In the genomic region with DNA sequence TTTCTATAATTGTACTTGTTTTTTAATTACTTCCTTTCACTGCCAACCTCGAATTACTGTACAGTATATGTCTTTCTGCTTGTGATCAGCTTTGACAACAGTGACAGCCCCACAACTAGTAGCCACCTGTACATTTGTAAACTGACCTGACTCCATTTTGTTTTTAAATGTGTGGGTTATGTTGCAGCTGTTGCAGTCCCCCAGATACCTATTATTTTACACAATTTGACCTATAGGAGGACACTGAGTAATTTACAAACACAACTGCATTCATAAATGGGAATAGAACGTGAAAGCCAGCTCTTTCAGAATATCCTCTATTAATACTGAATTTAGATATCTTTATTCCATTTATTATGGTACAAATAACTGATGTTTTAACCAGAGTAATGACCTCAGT, we compare ENCODE assay signal across 21 cellular contexts.
"Had no signal": no experiment of that assay in that cellular context is flagged by ENCODE, and none has a peak within 500 bp of the region (broad histone marks: within the 10 kb centered on the region; RNA-seq: fewer than 3 reads in every experiment).

No MANE protein-coding gene starts in this region.

- H3K4me2 ChIP-seq: smooth muscle cell had no signal

- ATAC-seq: activated T-cell treated with anti-CD3 and anti-CD28 coated beads, Interleukin-2, amount 50 U/mL, for 72 hours; gastrocnemius medialis; heart left ventricle; left lobe of liver; natural killer cell; sciatic nerve; stimulated activated memory B cell treated with anti-CD40 and anti-IgM and Interleukin-4, amounts not matched to agents 10 μg/mL and 1 μg/mL and 100 μg/mL, for 72 hours had no signal

- H3K9me3 ChIP-seq: ascending aorta, gastrocnemius medialis, heart left ventricle, testis had no signal

- H3K36me3 ChIP-seq: ascending aorta had no signal

- DNase-seq: activated CD4-positive, alpha-beta T cell treated with anti-CD3 and anti-CD28 coated beads for 1 hour; activated CD4-positive, alpha-beta T cell treated with anti-CD3 and anti-CD28 coated beads, Interleukin-2, amount 50 U/mL, for 4 hours; activated effector memory CD4-positive, alpha-beta T cell treated with anti-CD3 and anti-CD28 coated beads, Interleukin-2, amount 50 U/mL, for 16 hours; activated T-cell treated with anti-CD3 and anti-CD28 coated beads, Interleukin-2, amount 50 U/mL, for 72 hours; cerebellar nuclear complex; cortex of kidney; erythroblast; gastrocnemius medialis; heart left ventricle; kidney; natural killer cell; stimulated activated CD4-positive, alpha-beta T cell treated with anti-CD3 and anti-CD28 coated beads, Interleukin-4, amount 100 ng/mL, for 24 hours; T1000; testis had no signal

- H3K27ac ChIP-seq: ascending aorta, gastrocnemius medialis, heart left ventricle, testis, VCaP had no signal

- H3K4me3 ChIP-seq: ascending aorta, gastrocnemius medialis, heart left ventricle, lung, smooth muscle cell, testis had no signal
